ENCODE assay signal across 30 cellular contexts in genomic region chr11:70433526-70433925, GRCh38.
"Had no signal": no experiment of that assay in that cellular context is flagged by ENCODE, and none has a peak within 500 bp of the region (broad histone marks: within the 10 kb centered on the region; RNA-seq: fewer than 3 reads in every experiment).

No MANE protein-coding gene starts in this region.

- H3K27me3 Mint-ChIP-seq: activated CD4-positive, alpha-beta memory T cell treated with anti-CD3 and anti-CD28 coated beads, Interleukin-2, amount 10 ng/mL, durations not matched to agents 7 days and 5 days; activated CD4-positive, alpha-beta T cell treated with anti-CD3 and anti-CD28 coated beads for 36 hours; activated CD4-positive, alpha-beta T cell treated with anti-CD3 and anti-CD28 coated beads, Interleukin-2, amount 10 ng/mL, durations not matched to agents 7 days and 5 days; brain had no signal

- H3K27me3 ChIP-seq: adrenal gland, ascending aorta, breast epithelium, cardiac muscle cell, dorsolateral prefrontal cortex had no signal

- H3K9me3 ChIP-seq: adrenal gland, ascending aorta, breast epithelium, heart left ventricle had no signal

- DNase-seq: activated CD4-positive, alpha-beta memory T cell treated with anti-CD3 and anti-CD28 coated beads, Interleukin-2, amount 10 ng/mL, durations not matched to agents 7 days and 5 days; activated CD4-positive, alpha-beta T cell treated with anti-CD3 and anti-CD28 coated beads for 36 hours; activated CD4-positive, alpha-beta T cell treated with anti-CD3 and anti-CD28 coated beads, Interleukin-2, amount 10 ng/mL, durations not matched to agents 7 days and 5 days; activated CD4-positive, alpha-beta T cell treated with anti-CD3 and anti-CD28 coated beads, Interleukin-2, amount 50 U/mL, for 4 hours; activated CD4-positive, CD25-positive, alpha-beta regulatory T cell; activated CD4-positive, CD25-positive, alpha-beta regulatory T cell treated with anti-CD3 and anti-CD28 coated beads, Interleukin-2, amount 50 U/mL, for 72 hours; activated CD8-positive, alpha-beta memory T cell treated with anti-CD3 and anti-CD28 coated beads, Interleukin-2, amount 50 U/mL, for 48 hours; activated gamma-delta T cell; activated naive CD4-positive, alpha-beta T cell; activated naive CD4-positive, alpha-beta T cell treated with anti-CD3 and anti-CD28 coated beads, Interleukin-2, amount 50 U/mL, for 16 hours; activated naive CD8-positive, alpha-beta T cell treated with anti-CD3 and anti-CD28 coated beads for 36 hours; activated naive CD8-positive, alpha-beta T cell treated with anti-CD3 and anti-CD28 coated beads, Interleukin-2, amount 50 U/mL, for 24 hours; activated T-cell treated with anti-CD3 and anti-CD28 coated beads for 4 hours; activated T-cell treated with anti-CD3 and anti-CD28 coated beads, Interleukin-2, amount 50 U/mL, for 24 hours; activated T-cell treated with anti-CD3 and anti-CD28 coated beads, Interleukin-2, amount 50 U/mL, for 72 hours; adrenal gland; central memory CD4-positive, alpha-beta T cell; cerebellar nuclear complex; dorsolateral prefrontal cortex; effector memory CD4-positive, alpha-beta T cell; foreskin fibroblast; heart left ventricle; T-helper 2 cell had no signal

- H3K4me3 ChIP-seq: adrenal gland, ascending aorta, breast epithelium, cardiac muscle cell, coronary artery, dorsolateral prefrontal cortex, heart left ventricle had no signal

- H3K4me3 Mint-ChIP-seq: activated CD4-positive, alpha-beta memory T cell treated with anti-CD3 and anti-CD28 coated beads, Interleukin-2, amount 10 ng/mL, durations not matched to agents 7 days and 5 days; activated CD4-positive, alpha-beta T cell treated with anti-CD3 and anti-CD28 coated beads for 36 hours; activated CD4-positive, alpha-beta T cell treated with anti-CD3 and anti-CD28 coated beads, Interleukin-2, amount 10 ng/mL, durations not matched to agents 7 days and 5 days; activated naive CD8-positive, alpha-beta T cell treated with anti-CD3 and anti-CD28 coated beads for 36 hours; activated naive CD8-positive, alpha-beta T cell treated with anti-CD3 and anti-CD28 coated beads, Interleukin-2, amount 50 U/mL, for 24 hours; activated T-cell treated with anti-CD3 and anti-CD28 coated beads, Interleukin-2, amount 50 U/mL, for 24 hours; activated T-cell treated with anti-CD3 and anti-CD28 coated beads, Interleukin-2, amount 50 U/mL, for 72 hours; brain; dendritic cell treated with granulocyte-macrophage colony-stimulating factor and Interleukin-4, amounts not matched to agents 40 ng/mL and 50 ng/mL, for 4 days had no signal

- H3K9me3 Mint-ChIP-seq: activated CD4-positive, alpha-beta memory T cell treated with anti-CD3 and anti-CD28 coated beads, Interleukin-2, amount 10 ng/mL, durations not matched to agents 7 days and 5 days; activated CD4-positive, alpha-beta T cell treated with anti-CD3 and anti-CD28 coated beads, Interleukin-2, amount 10 ng/mL, durations not matched to agents 7 days and 5 days; activated naive CD8-positive, alpha-beta T cell treated with anti-CD3 and anti-CD28 coated beads for 36 hours; activated naive CD8-positive, alpha-beta T cell treated with anti-CD3 and anti-CD28 coated beads, Interleukin-2, amount 50 U/mL, for 24 hours; activated T-cell treated with anti-CD3 and anti-CD28 coated beads, Interleukin-2, amount 50 U/mL, for 24 hours; activated T-cell treated with anti-CD3 and anti-CD28 coated beads, Interleukin-2, amount 50 U/mL, for 72 hours; brain; dendritic cell treated with granulocyte-macrophage colony-stimulating factor and Interleukin-4, amounts not matched to agents 40 ng/mL and 50 ng/mL, for 4 days had no signal

- ATAC-seq: activated CD4-positive, alpha-beta T cell treated with anti-CD3 and anti-CD28 coated beads for 36 hours; activated naive CD8-positive, alpha-beta T cell treated with anti-CD3 and anti-CD28 coated beads, Interleukin-2, amount 50 U/mL, for 24 hours; activated T-cell treated with anti-CD3 and anti-CD28 coated beads, Interleukin-2, amount 50 U/mL, for 72 hours; heart left ventricle had no signal

- H3K27ac Mint-ChIP-seq: activated CD4-positive, alpha-beta memory T cell treated with anti-CD3 and anti-CD28 coated beads, Interleukin-2, amount 10 ng/mL, durations not matched to agents 7 days and 5 days; activated CD4-positive, alpha-beta T cell treated with anti-CD3 and anti-CD28 coated beads for 36 hours; activated CD4-positive, alpha-beta T cell treated with anti-CD3 and anti-CD28 coated beads, Interleukin-2, amount 10 ng/mL, durations not matched to agents 7 days and 5 days; activated naive CD8-positive, alpha-beta T cell treated with anti-CD3 and anti-CD28 coated beads for 36 hours; activated naive CD8-positive, alpha-beta T cell treated with anti-CD3 and anti-CD28 coated beads, Interleukin-2, amount 50 U/mL, for 24 hours; activated T-cell treated with anti-CD3 and anti-CD28 coated beads, Interleukin-2, amount 50 U/mL, for 24 hours; activated T-cell treated with anti-CD3 and anti-CD28 coated beads, Interleukin-2, amount 50 U/mL, for 72 hours; brain; dendritic cell treated with granulocyte-macrophage colony-stimulating factor and Interleukin-4, amounts not matched to agents 40 ng/mL and 50 ng/mL, for 4 days had no signal

- H3K4me1 ChIP-seq: adrenal gland, ascending aorta, breast epithelium had no signal

- H3K4me1 Mint-ChIP-seq: activated CD4-positive, alpha-beta memory T cell treated with anti-CD3 and anti-CD28 coated beads, Interleukin-2, amount 10 ng/mL, durations not matched to agents 7 days and 5 days; activated CD4-positive, alpha-beta T cell treated with anti-CD3 and anti-CD28 coated beads for 36 hours; activated CD4-positive, alpha-beta T cell treated with anti-CD3 and anti-CD28 coated beads, Interleukin-2, amount 10 ng/mL, durations not matched to agents 7 days and 5 days; activated naive CD8-positive, alpha-beta T cell treated with anti-CD3 and anti-CD28 coated beads for 36 hours; brain had no signal

- H3K27ac ChIP-seq: adrenal gland, ascending aorta, breast epithelium, cardiac muscle cell, coronary artery, dorsolateral prefrontal cortex, epithelial cell of prostate, heart left ventricle had no signal
